ENCODE assay signal across 8 cellular contexts in genomic region chr11:69704508-69705245, GRCh38. TPM values are rescaled to one million over a fixed set of nuclear protein-coding genes. Genes with fewer than 3 reads are reported as not detected.
DNase-seq lines count a peak whose midpoint lies in the region; ATAC-seq and TF ChIP-seq lines count a peak whose summit lies in the region.

No MANE protein-coding gene starts in this region.

- H3K4me3 Mint-ChIP-seq in naive B cell = peak overlapping the region in 6 of 8 donors; percentile 51 to 65 (median 58)

- peaks cover 0 to under 1% (median 0%) of the 10 kb centered on the region in 7 donors for H3K9me3 Mint-ChIP-seq in naive B cell

- TF ChIP-seq CTCF in choroid plexus epithelial cell (conservative IDR thresholded peaks at IDR 0.05; ENCODE audit: low read depth, low read length) = peak; percentile 53

- peak; percentile 57 for DNase-seq in GM03348 (ENCODE audit: low spot score)
- DNase-seq in NCI-H2171 treated with DMSO at 0.1 percent for 48 hours (lab: John Stamatoyannopoulos, UW) = peak; percentile 58
- peak; percentile 20 for DNase-seq in choroid plexus epithelial cell (ENCODE audit: low read depth)
- DNase-seq in naive B cell = no peak
- no peak for DNase-seq in stimulated activated naive CD4-positive, alpha-beta T cell treated with Interleukin-2 at 50 U/mL for 16 hours (lab: John Stamatoyannopoulos, UW)
- DNase-seq in glomerular visceral epithelial cell (ENCODE audit: extremely low spot score) = no peak
- no peak for DNase-seq in NCI-H226

- H3K27me3 Mint-ChIP-seq in naive B cell = peaks cover 31 to 72% (median 43%) of the 10 kb centered on the region in 3 donors

- ATAC-seq in naive B cell (ENCODE audit: low read depth in 2 of 2) (peak; percentile 20 to 23), GM18858 (IDR thresholded peaks at IDR 0.05; ENCODE audit: unreplicated experiment) (no peak)

- H3K27ac Mint-ChIP-seq in naive B cell = peak overlapping the region in 1 of 6 donors; percentile 67

- no peaks in the 10 kb centered on the region for H3K36me3 Mint-ChIP-seq in naive B cell

- peaks cover 7 to 18% (median 17%) of the 10 kb centered on the region in 3 donors for H3K4me1 Mint-ChIP-seq in naive B cell

- no peak overlapping the region for H3K4me3 ChIP-seq in choroid plexus epithelial cell (ENCODE audit: low read depth, low read length)

RNA-seq across cellular contexts. Expression of gene FGF19, which starts 0.9 kb away (rescaled TPM):
- polyA plus RNA-seq in naive B cell (ENCODE audit: low read depth in 6 of 6) = not detected

RNA-seq across cellular contexts. Expression of gene LTO1, which starts 29.5 kb away (rescaled TPM):
- 10 to 100 TPM; 15.9 to 26.9 (median 16.8) TPM for polyA plus RNA-seq in naive B cell (ENCODE audit: low read depth in 6 of 6)

Comparison
In these comparisons a context has a peak if more than half of its experiments do, and no peak if none do; other contexts are left out.
1. DNase-seq: peak in GM03348 (single experiment), NCI-H2171 treated with DMSO at 0.1 percent for 48 hours (single experiment) and choroid plexus epithelial cell (single experiment); none in naive B cell (single experiment), stimulated activated naive CD4-positive, alpha-beta T cell treated with Interleukin-2 at 50 U/mL for 16 hours (single experiment), glomerular visceral epithelial cell (single experiment) and NCI-H226 (single experiment).